Comparison of ENCODE assay signal across 28 cellular contexts in the genomic region with DNA sequence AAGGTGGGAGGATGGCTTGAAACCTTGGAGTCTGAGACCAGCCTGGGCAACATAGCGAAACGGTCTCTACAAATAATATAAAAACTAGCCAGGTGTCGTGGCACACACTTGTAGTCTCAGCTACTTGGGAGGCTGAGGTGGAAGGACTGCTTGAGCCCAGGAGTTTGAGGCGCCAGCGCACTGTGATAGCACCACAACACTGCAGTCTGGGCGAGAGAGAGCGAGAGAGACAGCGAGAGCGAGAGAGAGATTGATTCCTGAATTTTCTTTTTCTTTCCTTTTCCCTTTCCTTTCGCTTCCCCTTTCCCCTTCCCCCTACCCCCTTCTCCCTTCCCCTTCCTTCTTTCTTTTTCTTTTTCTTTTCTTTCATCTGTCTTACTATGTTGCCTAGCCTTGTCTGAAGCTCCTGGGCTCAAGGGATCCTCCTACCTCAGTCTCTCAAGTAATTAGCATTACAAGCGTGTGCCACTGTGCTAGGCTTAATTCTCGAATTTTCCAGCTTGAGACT.
"Had no signal": no experiment of that assay in that cellular context is flagged by ENCODE, and none has a peak within 500 bp of the region (broad histone marks: within the 10 kb centered on the region; RNA-seq: fewer than 3 reads in every experiment).

No MANE protein-coding gene starts in this region.

- H3K36me3 Mint-ChIP-seq: activated naive CD4-positive, alpha-beta T cell treated with anti-CD3 and anti-CD28 coated beads, Interleukin-2, amount 10 ng/mL, durations not matched to agents 7 days and 5 days; activated naive CD4-positive, alpha-beta T cell treated with anti-CD3 and anti-CD28 coated beads, Interleukin-2, amount 50 U/mL, for 72 hours; activated naive CD8-positive, alpha-beta T cell treated with anti-CD3 and anti-CD28 coated beads, Interleukin-2, amount 10 ng/mL, durations not matched to agents 7 days and 5 days; brain had no signal

- H3K9me3 ChIP-seq: ascending aorta, breast epithelium, colonic mucosa had no signal

- H3K27me3 ChIP-seq: ascending aorta, breast epithelium, cardiac muscle cell, colonic mucosa, dorsolateral prefrontal cortex had no signal

- H3K27ac Mint-ChIP-seq: activated CD4-positive, alpha-beta memory T cell treated with anti-CD3 and anti-CD28 coated beads, Interleukin-2, amount 10 ng/mL, durations not matched to agents 7 days and 5 days; activated CD4-positive, alpha-beta T cell treated with anti-CD3 and anti-CD28 coated beads, Interleukin-2, amount 10 ng/mL, durations not matched to agents 7 days and 5 days; activated naive CD4-positive, alpha-beta T cell treated with anti-CD3 and anti-CD28 coated beads, Interleukin-2, amount 10 ng/mL, durations not matched to agents 7 days and 5 days; activated naive CD8-positive, alpha-beta T cell treated with anti-CD3 and anti-CD28 coated beads, Interleukin-2, amount 10 ng/mL, durations not matched to agents 7 days and 5 days; activated T-cell treated with anti-CD3 and anti-CD28 coated beads, Interleukin-2, amount 50 U/mL, for 24 hours; activated T-cell treated with anti-CD3 and anti-CD28 coated beads, Interleukin-2, amount 50 U/mL, for 72 hours; brain; endodermal cell; T-helper 1 cell treated with Interleukin-12 subunit alpha and Interleukin-12 subunit beta and Interleukin-4 antibody, amounts not matched to agents 30 μg/mL and 1 μg/mL, for 36 hours had no signal

- H3K4me1 ChIP-seq: ascending aorta, breast epithelium, colonic mucosa had no signal

- FAIRE-seq: frontal cortex had no signal

- H3K36me3 ChIP-seq: ascending aorta, breast epithelium, cardiac muscle cell, colonic mucosa had no signal

- DNase-seq: activated CD4-positive, alpha-beta memory T cell treated with anti-CD3 and anti-CD28 coated beads, Interleukin-2, amount 10 ng/mL, durations not matched to agents 7 days and 5 days; activated CD4-positive, alpha-beta T cell treated with anti-CD3 and anti-CD28 coated beads for 1 hour; activated CD4-positive, alpha-beta T cell treated with anti-CD3 and anti-CD28 coated beads for 4 hours; activated CD4-positive, alpha-beta T cell treated with anti-CD3 and anti-CD28 coated beads, Interleukin-2, amount 10 ng/mL, durations not matched to agents 7 days and 5 days; activated CD4-positive, alpha-beta T cell treated with anti-CD3 and anti-CD28 coated beads, Interleukin-2, amount 50 U/mL, for 4 hours; activated CD8-positive, alpha-beta memory T cell treated with anti-CD3 and anti-CD28 coated beads, Interleukin-2, amount 50 U/mL, for 48 hours; activated gamma-delta T cell; activated naive CD4-positive, alpha-beta T cell; activated naive CD4-positive, alpha-beta T cell treated with anti-CD3 and anti-CD28 coated beads, Interleukin-2, amount 10 ng/mL, durations not matched to agents 7 days and 5 days; activated naive CD8-positive, alpha-beta T cell treated with anti-CD3 and anti-CD28 coated beads, Interleukin-2, amount 10 ng/mL, durations not matched to agents 7 days and 5 days; activated T-cell treated with anti-CD3 and anti-CD28 coated beads for 4 hours; activated T-cell treated with anti-CD3 and anti-CD28 coated beads, Interleukin-2, amount 50 U/mL, for 24 hours; activated T-cell treated with anti-CD3 and anti-CD28 coated beads, Interleukin-2, amount 50 U/mL, for 72 hours; central memory CD4-positive, alpha-beta T cell; cerebellar nuclear complex; colonic mucosa; dorsolateral prefrontal cortex; effector memory CD4-positive, alpha-beta T cell; endodermal cell; head of caudate nucleus; T1000 had no signal

- H3K27me3 Mint-ChIP-seq: activated CD4-positive, alpha-beta memory T cell treated with anti-CD3 and anti-CD28 coated beads, Interleukin-2, amount 10 ng/mL, durations not matched to agents 7 days and 5 days; activated naive CD4-positive, alpha-beta T cell treated with anti-CD3 and anti-CD28 coated beads, Interleukin-2, amount 10 ng/mL, durations not matched to agents 7 days and 5 days had no signal

- H3K9me3 Mint-ChIP-seq: activated CD4-positive, alpha-beta memory T cell treated with anti-CD3 and anti-CD28 coated beads, Interleukin-2, amount 10 ng/mL, durations not matched to agents 7 days and 5 days; activated CD4-positive, alpha-beta T cell treated with anti-CD3 and anti-CD28 coated beads, Interleukin-2, amount 10 ng/mL, durations not matched to agents 7 days and 5 days; activated naive CD4-positive, alpha-beta T cell treated with anti-CD3 and anti-CD28 coated beads, Interleukin-2, amount 10 ng/mL, durations not matched to agents 7 days and 5 days; activated naive CD4-positive, alpha-beta T cell treated with anti-CD3 and anti-CD28 coated beads, Interleukin-2, amount 50 U/mL, for 72 hours; activated naive CD8-positive, alpha-beta T cell treated with anti-CD3 and anti-CD28 coated beads, Interleukin-2, amount 10 ng/mL, durations not matched to agents 7 days and 5 days; activated T-cell treated with anti-CD3 and anti-CD28 coated beads, Interleukin-2, amount 50 U/mL, for 24 hours; activated T-cell treated with anti-CD3 and anti-CD28 coated beads, Interleukin-2, amount 50 U/mL, for 72 hours; brain; endodermal cell; T-helper 1 cell treated with Interleukin-12 subunit alpha and Interleukin-12 subunit beta and Interleukin-4 antibody, amounts not matched to agents 30 μg/mL and 1 μg/mL, for 36 hours had no signal

- H3K4me3 ChIP-seq: ascending aorta, breast epithelium, cardiac muscle cell, colonic mucosa, dorsolateral prefrontal cortex had no signal

- H3K27ac ChIP-seq: ascending aorta, breast epithelium, cardiac muscle cell, colonic mucosa, dorsolateral prefrontal cortex had no signal

- H3K4me1 Mint-ChIP-seq: activated CD4-positive, alpha-beta memory T cell treated with anti-CD3 and anti-CD28 coated beads, Interleukin-2, amount 10 ng/mL, durations not matched to agents 7 days and 5 days; activated CD4-positive, alpha-beta T cell treated with anti-CD3 and anti-CD28 coated beads, Interleukin-2, amount 10 ng/mL, durations not matched to agents 7 days and 5 days; activated naive CD4-positive, alpha-beta T cell treated with anti-CD3 and anti-CD28 coated beads, Interleukin-2, amount 10 ng/mL, durations not matched to agents 7 days and 5 days; brain had no signal

- ATAC-seq: activated naive CD4-positive, alpha-beta T cell treated with anti-CD3 and anti-CD28 coated beads, Interleukin-2, amount 50 U/mL, for 72 hours; activated T-cell treated with anti-CD3 and anti-CD28 coated beads, Interleukin-2, amount 50 U/mL, for 72 hours had no signal

- H3K4me3 Mint-ChIP-seq: activated CD4-positive, alpha-beta memory T cell treated with anti-CD3 and anti-CD28 coated beads, Interleukin-2, amount 10 ng/mL, durations not matched to agents 7 days and 5 days; activated CD4-positive, alpha-beta T cell treated with anti-CD3 and anti-CD28 coated beads, Interleukin-2, amount 10 ng/mL, durations not matched to agents 7 days and 5 days; activated naive CD4-positive, alpha-beta T cell treated with anti-CD3 and anti-CD28 coated beads, Interleukin-2, amount 10 ng/mL, durations not matched to agents 7 days and 5 days; activated naive CD8-positive, alpha-beta T cell treated with anti-CD3 and anti-CD28 coated beads, Interleukin-2, amount 10 ng/mL, durations not matched to agents 7 days and 5 days; activated T-cell treated with anti-CD3 and anti-CD28 coated beads, Interleukin-2, amount 50 U/mL, for 24 hours; activated T-cell treated with anti-CD3 and anti-CD28 coated beads, Interleukin-2, amount 50 U/mL, for 72 hours; brain; endodermal cell; T-helper 1 cell treated with Interleukin-12 subunit alpha and Interleukin-12 subunit beta and Interleukin-4 antibody, amounts not matched to agents 30 μg/mL and 1 μg/mL, for 36 hours had no signal
